In genomic region chr17:47273245-47273644, GRCh38 we compare ENCODE assay signal across 1 cellular context.
A peak's percentile ranks its signal among the peaks of the same experiment; 100 is the strongest.
TF ChIP-seq lines count a peak whose summit lies in the region.

No MANE protein-coding gene starts in this region.

TF ChIP-seq in HepG2, 621 proteins besides CTCF, POLR2A, EP300 and RAD21:
- TF ChIP-seq, protein P1, sequence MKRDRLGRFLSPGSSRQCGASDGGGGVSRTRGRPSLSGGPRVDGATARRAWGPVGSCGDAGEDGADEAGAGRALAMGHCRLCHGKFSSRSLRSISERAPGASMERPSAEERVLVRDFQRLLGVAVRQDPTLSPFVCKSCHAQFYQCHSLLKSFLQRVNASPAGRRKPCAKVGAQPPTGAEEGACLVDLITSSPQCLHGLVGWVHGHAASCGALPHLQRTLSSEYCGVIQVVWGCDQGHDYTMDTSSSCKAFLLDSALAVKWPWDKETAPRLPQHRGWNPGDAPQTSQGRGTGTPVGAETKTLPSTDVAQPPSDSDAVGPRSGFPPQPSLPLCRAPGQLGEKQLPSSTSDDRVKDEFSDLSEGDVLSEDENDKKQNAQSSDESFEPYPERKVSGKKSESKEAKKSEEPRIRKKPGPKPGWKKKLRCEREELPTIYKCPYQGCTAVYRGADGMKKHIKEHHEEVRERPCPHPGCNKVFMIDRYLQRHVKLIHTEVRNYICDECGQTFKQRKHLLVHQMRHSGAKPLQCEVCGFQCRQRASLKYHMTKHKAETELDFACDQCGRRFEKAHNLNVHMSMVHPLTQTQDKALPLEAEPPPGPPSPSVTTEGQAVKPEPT (CRISPR knock-in tag; IDR thresholded peaks at IDR 0.05; ENCODE audit: low read depth) = no peak
- no peak for TF ChIP-seq ISX (CRISPR knock-in tag; conservative IDR thresholded peaks at IDR 0.05)
- peak; percentile 87 to 93 for TF ChIP-seq MAFK (conservative IDR thresholded peaks at IDR 0.05 in 1 of 2, IDR thresholded peaks at IDR 0.05 in 1 of 2; ENCODE audit: low read length in 2 of 2)
- TF ChIP-seq MAFF (IDR thresholded peaks at IDR 0.05; ENCODE audit: low read depth, low read length) = peak; percentile 86
- TF ChIP-seq SYNCRIP (IDR thresholded peaks at IDR 0.05; ENCODE audit: insufficient read depth, low read depth, low read length) = no peak
- no peak for TF ChIP-seq DDIT3 (CRISPR knock-in tag; IDR thresholded peaks at IDR 0.05)
